Comparison of ENCODE assay signal across 30 cellular contexts in genomic region chr10:3060481-3060889, GRCh38. TPM values are rescaled to one million over a fixed set of nuclear protein-coding genes. Genes with fewer than 3 reads are reported as not detected.
DNase-seq lines count a peak whose midpoint lies in the region; ATAC-seq and TF ChIP-seq lines count a peak whose summit lies in the region.
"Had no signal": no experiment of that assay in that cellular context is flagged by ENCODE, and none has a peak within 500 bp of the region (broad histone marks: within the 10 kb centered on the region; RNA-seq: fewer than 3 reads in every experiment).

No MANE protein-coding gene starts in this region.

- no peaks in the 10 kb centered on the region for H3K79me2 ChIP-seq in GM23338 (replicated peaks; ENCODE audit: insufficient read depth)
- no peaks in the 10 kb centered on the region for H3K79me2 ChIP-seq in mesendoderm (ENCODE audit: control insufficient read depth, insufficient read depth, low read length)

- no peak overlapping the region for H2AFZ ChIP-seq in GM23338

- H4K8ac ChIP-seq in mesendoderm (ENCODE audit: low read depth, low read length): no peak overlapping the region

- H4K5ac ChIP-seq in mesendoderm (ENCODE audit: low read length): no peak overlapping the region

- no peak for TF ChIP-seq CTCF in GM23338 (conservative IDR thresholded peaks at IDR 0.05; ENCODE audit: low read depth in 2 of 2)

- peaks cover 7% of the 10 kb centered on the region for H3K27me3 Mint-ChIP-seq in GM23338 (ENCODE audit: insufficient read depth, low read depth, poor library complexity)
- H3K27me3 Mint-ChIP-seq in activated CD8-positive, alpha-beta T cell treated with anti-CD3 and anti-CD28 coated beads, Interleukin-2, amount 10 ng/mL, durations not matched to agents 7 days and 5 days (ENCODE audit: low read depth): peaks cover 14% of the 10 kb centered on the region
- H3K27me3 Mint-ChIP-seq: activated naive CD4-positive, alpha-beta T cell treated with anti-CD3 and anti-CD28 coated beads, Interleukin-2, amount 50 U/mL, for 24 hours had no signal

- H3K4me3 Mint-ChIP-seq in GM23338: no peak overlapping the region
- no peak overlapping the region for H3K4me3 Mint-ChIP-seq in activated CD8-positive, alpha-beta T cell treated with anti-CD3 and anti-CD28 coated beads, Interleukin-2, amount 10 ng/mL, durations not matched to agents 7 days and 5 days
- H3K4me3 Mint-ChIP-seq in stimulated activated effector memory CD8-positive, alpha-beta T cell treated with anti-CD3 and anti-CD28 coated beads, Interleukin-12 subunit alpha, Interleukin-12 subunit beta, amount 100 ng/mL, for 72 hours: no peak overlapping the region
- H3K4me3 Mint-ChIP-seq: activated naive CD4-positive, alpha-beta T cell treated with anti-CD3 and anti-CD28 coated beads, Interleukin-2, amount 50 U/mL, for 24 hours; CD4-positive, alpha-beta memory T cell; natural killer cell treated with Interleukin-12 subunit alpha and Interleukin-12 subunit beta and Interleukin-15 and Interleukin-18, amount 100 ng/mL, for 72 hours had no signal

- no peak overlapping the region for H2BK120ac ChIP-seq in mesendoderm (ENCODE audit: low read depth, low read length)

- no peak overlapping the region for H2BK5ac ChIP-seq in mesendoderm (ENCODE audit: low read length)

- H3F3A ChIP-seq in GM23338 (replicated peaks; ENCODE audit: low read depth): no peaks in the 10 kb centered on the region

- H3K27me3 ChIP-seq in GM23338 (ENCODE audit: insufficient read depth): peaks cover 7% of the 10 kb centered on the region
- no peaks in the 10 kb centered on the region for H3K27me3 ChIP-seq in mesendoderm (ENCODE audit: insufficient read depth, low read length, poor library complexity)
- H3K27me3 ChIP-seq: dorsolateral prefrontal cortex, esophagus muscularis mucosa, heart left ventricle, suprapubic skin, upper lobe of left lung had no signal

- no peaks in the 10 kb centered on the region for H4K20me1 ChIP-seq in GM23338 (replicated peaks; ENCODE audit: insufficient read depth)

- ATAC-seq in GM23338: peak; percentile 44
- peak; percentile 43 for ATAC-seq in activated CD8-positive, alpha-beta T cell treated with anti-CD3 and anti-CD28 coated beads, Interleukin-2, amount 10 ng/mL, durations not matched to agents 7 days and 5 days
- peak; percentile 72 for ATAC-seq in stimulated activated effector memory CD8-positive, alpha-beta T cell treated with anti-CD3 and anti-CD28 coated beads, Interleukin-12 subunit alpha, Interleukin-12 subunit beta, amount 100 ng/mL, for 72 hours
- no peak for ATAC-seq in GM21825 (IDR thresholded peaks at IDR 0.05; ENCODE audit: unreplicated experiment)
- no peak for ATAC-seq in left lobe of liver
- ATAC-seq: heart left ventricle; natural killer cell treated with Interleukin-12 subunit alpha and Interleukin-12 subunit beta and Interleukin-15 and Interleukin-18, amount 100 ng/mL, for 72 hours had no signal

- H3K23ac ChIP-seq in mesendoderm (ENCODE audit: low read length): no peak overlapping the region

- no peak overlapping the region for H3K4me2 ChIP-seq in GM23338
- no peak overlapping the region for H3K4me2 ChIP-seq in mesendoderm (ENCODE audit: low read length)

- no peaks in the 10 kb centered on the region for H3K36me3 ChIP-seq in GM23338 (ENCODE audit: insufficient read depth)
- no peaks in the 10 kb centered on the region for H3K36me3 ChIP-seq in mesendoderm (ENCODE audit: control insufficient read depth, insufficient read depth, low read length)
- H3K36me3 ChIP-seq: esophagus muscularis mucosa, HAP-1, heart left ventricle, suprapubic skin, upper lobe of left lung had no signal

- CTCF ChIA-PET in activated CD8-positive, alpha-beta T cell treated with anti-CD3 and anti-CD28 coated beads, Interleukin-2, amount 10 ng/mL, durations not matched to agents 7 days and 5 days (lab: Charles Lee): no interaction called here

- no peaks in the 10 kb centered on the region for H3K9me3 Mint-ChIP-seq in GM23338
- H3K9me3 Mint-ChIP-seq in activated CD8-positive, alpha-beta T cell treated with anti-CD3 and anti-CD28 coated beads, Interleukin-2, amount 10 ng/mL, durations not matched to agents 7 days and 5 days (ENCODE audit: insufficient read depth): no peaks in the 10 kb centered on the region
- H3K9me3 Mint-ChIP-seq in stimulated activated effector memory CD8-positive, alpha-beta T cell treated with anti-CD3 and anti-CD28 coated beads, Interleukin-12 subunit alpha, Interleukin-12 subunit beta, amount 100 ng/mL, for 72 hours: no peaks in the 10 kb centered on the region
- H3K9me3 Mint-ChIP-seq: activated naive CD4-positive, alpha-beta T cell treated with anti-CD3 and anti-CD28 coated beads, Interleukin-2, amount 50 U/mL, for 24 hours; activated T-helper 2 cell treated with anti-CD3 and anti-CD28 coated beads, Interferon-gamma antibody, Interleukin-2, Interleukin-4, amounts not matched to agents 10 μg/mL and 5 μg/mL and 100 μg/mL, durations not matched to agents 14 hours and 24 hours and 36 hours; natural killer cell treated with Interleukin-12 subunit alpha and Interleukin-12 subunit beta and Interleukin-15 and Interleukin-18, amount 100 ng/mL, for 72 hours had no signal

- no peak overlapping the region for H3K18ac ChIP-seq in mesendoderm (ENCODE audit: low read length)

- H3K79me1 ChIP-seq in mesendoderm (ENCODE audit: low read length): no peaks in the 10 kb centered on the region

- no peak overlapping the region for H3K56ac ChIP-seq in mesendoderm (ENCODE audit: low read length)

- peaks cover 8% of the 10 kb centered on the region; the same call in 1 of the 3 replicates for H3K4me1 Mint-ChIP-seq in GM23338
- no peaks in the 10 kb centered on the region for H3K4me1 Mint-ChIP-seq in activated CD8-positive, alpha-beta T cell treated with anti-CD3 and anti-CD28 coated beads, Interleukin-2, amount 10 ng/mL, durations not matched to agents 7 days and 5 days (ENCODE audit: low read depth)
- H3K4me1 Mint-ChIP-seq in stimulated activated effector memory CD8-positive, alpha-beta T cell treated with anti-CD3 and anti-CD28 coated beads, Interleukin-12 subunit alpha, Interleukin-12 subunit beta, amount 100 ng/mL, for 72 hours: peaks cover 16% of the 10 kb centered on the region
- H3K4me1 Mint-ChIP-seq: activated naive CD4-positive, alpha-beta T cell treated with anti-CD3 and anti-CD28 coated beads, Interleukin-2, amount 50 U/mL, for 24 hours had no signal

- H3K27ac ChIP-seq in GM23338 (ENCODE audit: low read depth): no peak overlapping the region
- no peak overlapping the region for H3K27ac ChIP-seq in mesendoderm (ENCODE audit: low read depth, low read length)
- H3K27ac ChIP-seq: dorsolateral prefrontal cortex, esophagus muscularis mucosa, heart left ventricle, suprapubic skin, upper lobe of left lung, VCaP had no signal

- DNase-seq in NCI-H748 (lab: John Stamatoyannopoulos, UW; ENCODE audit: unreplicated experiment) (peak; percentile 10), NCI-H748 treated with DMSO at 0.1 percent for 48 hours (lab: John Stamatoyannopoulos, UW) (no peak), GM23338 (ENCODE audit: low spot score) (no peak), left lobe of liver (ENCODE audit: low spot score) (no peak), mesendoderm (no peak)
- DNase-seq in activated CD8-positive, alpha-beta T cell treated with anti-CD3 and anti-CD28 coated beads, Interleukin-2, amount 10 ng/mL, durations not matched to agents 7 days and 5 days: no peak
- no peak for DNase-seq in stimulated activated effector memory CD8-positive, alpha-beta T cell treated with anti-CD3 and anti-CD28 coated beads, Interleukin-12 subunit alpha, Interleukin-12 subunit beta, amount 100 ng/mL, for 72 hours (ENCODE audit: low spot score in 2 of 2)
- DNase-seq: CD4-positive, alpha-beta memory T cell; foreskin fibroblast; heart left ventricle; Kasumi-1; kidney; midbrain; NCI-H1417 treated with DMSO at 0.1 percent for 48 hours; NCI-H2107; NCI-H446; occipital lobe; stimulated activated CD4-positive, alpha-beta T cell treated with anti-CD3 and anti-CD28 coated beads, Interleukin-15, amount 100 ng/mL, for 24 hours; stimulated activated CD4-positive, alpha-beta T cell treated with anti-CD3 and anti-CD28 coated beads, Interleukin-4, amount 100 ng/mL, for 4 hours; T1000; upper lobe of left lung had no signal

- no peak overlapping the region for H2AK5ac ChIP-seq in mesendoderm (ENCODE audit: low read length)

- H3K4me1 ChIP-seq in GM23338 (ENCODE audit: insufficient read depth) (0 out of 2 replicates have a peak, but pooled peaks cover 2% of the 10 kb centered on the region), mesendoderm (ENCODE audit: control insufficient read depth, low read depth, low read length) (no peaks in the 10 kb centered on the region)
- H3K4me1 ChIP-seq: suprapubic skin, upper lobe of left lung had no signal

- H3K36me3 Mint-ChIP-seq in GM23338 (ENCODE audit: low read depth): no peaks in the 10 kb centered on the region; the same call in 2 of the 3 replicates
- no peaks in the 10 kb centered on the region for H3K36me3 Mint-ChIP-seq in activated CD8-positive, alpha-beta T cell treated with anti-CD3 and anti-CD28 coated beads, Interleukin-2, amount 10 ng/mL, durations not matched to agents 7 days and 5 days (ENCODE audit: low read depth)
- H3K36me3 Mint-ChIP-seq in stimulated activated effector memory CD8-positive, alpha-beta T cell treated with anti-CD3 and anti-CD28 coated beads, Interleukin-12 subunit alpha, Interleukin-12 subunit beta, amount 100 ng/mL, for 72 hours: no peaks in the 10 kb centered on the region
- H3K36me3 Mint-ChIP-seq: activated naive CD4-positive, alpha-beta T cell treated with anti-CD3 and anti-CD28 coated beads, Interleukin-2, amount 50 U/mL, for 24 hours; CD4-positive, alpha-beta memory T cell; natural killer cell treated with Interleukin-12 subunit alpha and Interleukin-12 subunit beta and Interleukin-15 and Interleukin-18, amount 100 ng/mL, for 72 hours had no signal

- POLR2A ChIA-PET in activated CD8-positive, alpha-beta T cell treated with anti-CD3 and anti-CD28 coated beads, Interleukin-2, amount 10 ng/mL, durations not matched to agents 7 days and 5 days (lab: Charles Lee): no interaction called here

- 100% methylated on average over 1 of the region's 4 CpGs for WGBS in mesendoderm (ENCODE audit: extremely low coverage, insufficient coverage, low lambda C conversion rate)

- H2BK15ac ChIP-seq in mesendoderm (replicated peaks; ENCODE audit: low read depth): no peak overlapping the region

- H3K9ac ChIP-seq in mesendoderm (ENCODE audit: low read length): no peak overlapping the region

- no peak overlapping the region for H3K27ac Mint-ChIP-seq in GM23338
- no peak overlapping the region for H3K27ac Mint-ChIP-seq in activated CD8-positive, alpha-beta T cell treated with anti-CD3 and anti-CD28 coated beads, Interleukin-2, amount 10 ng/mL, durations not matched to agents 7 days and 5 days
- no peak overlapping the region for H3K27ac Mint-ChIP-seq in stimulated activated effector memory CD8-positive, alpha-beta T cell treated with anti-CD3 and anti-CD28 coated beads, Interleukin-12 subunit alpha, Interleukin-12 subunit beta, amount 100 ng/mL, for 72 hours
- H3K27ac Mint-ChIP-seq: activated naive CD4-positive, alpha-beta T cell treated with anti-CD3 and anti-CD28 coated beads, Interleukin-2, amount 50 U/mL, for 24 hours; activated T-helper 2 cell treated with anti-CD3 and anti-CD28 coated beads, Interferon-gamma antibody, Interleukin-2, Interleukin-4, amounts not matched to agents 10 μg/mL and 5 μg/mL and 100 μg/mL, durations not matched to agents 14 hours and 24 hours and 36 hours; natural killer cell treated with Interleukin-12 subunit alpha and Interleukin-12 subunit beta and Interleukin-15 and Interleukin-18, amount 100 ng/mL, for 72 hours had no signal

- H3K9me2 ChIP-seq in GM23338 (ENCODE audit: insufficient read depth): no peaks in the 10 kb centered on the region

- no peak overlapping the region for H3K4ac ChIP-seq in mesendoderm (ENCODE audit: low read depth, low read length)

- H3K4me3 ChIP-seq in GM23338: no peak overlapping the region
- no peak overlapping the region for H3K4me3 ChIP-seq in mesendoderm (ENCODE audit: low read length)
- H3K4me3 ChIP-seq: dorsolateral prefrontal cortex, esophagus muscularis mucosa, HAP-1, heart left ventricle, suprapubic skin, upper lobe of left lung had no signal

RNA-seq across cellular contexts. Expression of gene PFKP, which starts 6.9 kb away (rescaled TPM):
- 117 and 120 TPM in 2 replicates for total RNA-seq in GM23338 (2014; rRNA removed; shearing (Covaris generic))
- 55.3 and 56.3 TPM in 2 replicates for polyA plus RNA-seq in GM23338 (2016; fragmentation: Nextera tagmentation; extraction: Ambion mirVana)
- total RNA-seq in activated CD8-positive, alpha-beta T cell treated with anti-CD3 and anti-CD28 coated beads, Interleukin-2, amount 10 ng/mL, durations not matched to agents 7 days and 5 days: 100 to 1,000 TPM; 220 to 233 TPM
- total RNA-seq in left lobe of liver: 4.3 TPM
- 43.2 TPM for polyA plus RNA-seq in mesendoderm (2013, experiment 1 of 2)
- 46.8 TPM for polyA plus RNA-seq in mesendoderm (2013, experiment 2 of 2)

Comparison
In these comparisons a context has a peak if more than half of its experiments do, and no peak if none do; other contexts are left out.
1. ATAC-seq: peak in GM23338 (single experiment), activated CD8-positive, alpha-beta T cell treated with anti-CD3 and anti-CD28 coated beads, Interleukin-2, amount 10 ng/mL, durations not matched to agents 7 days and 5 days (single experiment) and stimulated activated effector memory CD8-positive, alpha-beta T cell treated with anti-CD3 and anti-CD28 coated beads, Interleukin-12 subunit alpha, Interleukin-12 subunit beta, amount 100 ng/mL, for 72 hours (single experiment); none in GM21825 (single experiment) and left lobe of liver (single experiment).
2. RNA of gene PFKP, which starts 6.9 kb away (total RNA-seq): 220 to 233 TPM in activated CD8-positive, alpha-beta T cell treated with anti-CD3 and anti-CD28 coated beads, Interleukin-2, amount 10 ng/mL, durations not matched to agents 7 days and 5 days and 117 to 120 TPM in GM23338; 4.3 TPM in left lobe of liver (single experiment); every median in the first group is over 10 times any median in the second.